10 cellular contexts compared by ENCODE assay signal in the genomic region with DNA sequence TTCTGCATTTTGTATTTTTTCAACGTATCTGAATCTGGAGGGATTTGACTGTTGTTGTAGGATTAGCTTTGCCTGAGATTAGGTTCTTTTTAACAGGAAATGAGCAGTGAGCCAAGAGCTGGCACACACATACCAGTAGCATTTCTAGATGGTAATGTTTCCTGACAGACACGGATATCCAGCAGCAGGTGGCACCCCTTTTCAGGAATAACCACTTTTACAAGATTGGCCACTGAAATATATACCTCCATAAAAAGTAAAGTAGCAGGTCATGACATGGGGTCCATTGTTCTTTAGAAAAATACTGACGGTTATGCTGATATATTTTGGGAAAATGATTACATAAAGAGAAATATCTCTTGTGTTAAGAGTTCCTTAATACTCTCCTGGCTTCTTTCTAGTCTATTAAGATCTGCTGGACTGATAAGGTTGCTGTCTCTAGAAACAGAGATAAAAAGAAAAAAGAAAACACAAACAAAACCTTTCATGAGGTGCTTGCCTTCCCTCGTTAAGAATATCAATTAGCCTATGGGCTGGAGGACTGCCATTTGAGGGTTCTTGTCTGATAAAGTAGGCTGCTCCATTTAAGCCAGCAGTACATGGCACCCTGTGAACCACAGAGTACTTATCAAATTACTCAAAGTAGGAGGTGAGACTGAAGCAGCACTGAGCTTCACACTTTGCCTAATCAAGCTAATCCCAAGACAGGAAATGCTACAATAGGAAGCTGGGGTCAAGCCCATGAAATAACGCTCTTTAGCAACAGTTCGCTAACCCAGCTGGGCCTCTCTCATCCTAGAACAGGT.
DNase-seq lines count a peak whose midpoint lies in the region; ATAC-seq and TF ChIP-seq lines count a peak whose summit lies in the region.
"Had no signal": no experiment of that assay in that cellular context is flagged by ENCODE, and none has a peak within 500 bp of the region (broad histone marks: within the 10 kb centered on the region; RNA-seq: fewer than 3 reads in every experiment).

No MANE protein-coding gene starts in this region.

- H3K27ac ChIP-seq in RWPE2 (ENCODE audit: poor library complexity, severe bottlenecking) (no peak overlapping the region), spleen (peak overlapping the region in 4 of 8 donors; percentile 27 to 59 (median 46))

- peak; percentile 52 for DNase-seq in DMS53 (lab: John Stamatoyannopoulos, UW)
- DNase-seq in M059J (ENCODE audit: low read depth): peak; percentile 70
- DNase-seq in RWPE2 (ENCODE audit: low spot score): no peak
- DNase-seq in lung microvascular endothelial cell (ENCODE audit: low read depth in 2 of 2): peak; percentile 50 to 53
- DNase-seq in NCI-H1436 (lab: John Stamatoyannopoulos, UW): no peak
- no peak for DNase-seq in spleen
- DNase-seq: activated naive CD8-positive, alpha-beta T cell treated with anti-CD3 and anti-CD28 coated beads, Interleukin-2, amount 10 ng/mL, durations not matched to agents 7 days and 5 days; IMR-90 had no signal

- no peaks in the 10 kb centered on the region for H3K9me3 ChIP-seq in RWPE2 (ENCODE audit: severe bottlenecking)
- H3K9me3 ChIP-seq in spleen: no peaks in the 10 kb centered on the region

- H3K4me1 ChIP-seq in RWPE2 (ENCODE audit: insufficient read depth, poor library complexity, severe bottlenecking) (no peaks in the 10 kb centered on the region), spleen (peaks cover 0 to 36% (median 20%) of the 10 kb centered on the region in 6 donors)

- WGBS in spleen, 5 donors: 16 to 34% (median 29%) methylated on average over 6 of the region's 6 CpGs

- TF ChIP-seq CTCF in RWPE2 (IDR thresholded peaks at IDR 0.05; ENCODE audit: poor library complexity, severe bottlenecking) (no peak), spleen (IDR thresholded peaks at IDR 0.05 in 8 of 11, conservative IDR thresholded peaks at IDR 0.05 in 3 of 11) (no peak)

- H3K4me3 ChIP-seq in RWPE2 (ENCODE audit: severe bottlenecking): no peak overlapping the region
- H3K4me3 ChIP-seq in spleen: no peak overlapping the region

- ATAC-seq in RWPE2 (ENCODE audit: low read depth): 0 out of 3 replicates have a peak, but pooled peaks have one; percentile 32
- ATAC-seq in GM19023 (IDR thresholded peaks at IDR 0.05; ENCODE audit: unreplicated experiment): no peak
- no peak for ATAC-seq in HG02840 (IDR thresholded peaks at IDR 0.05; ENCODE audit: low FRiP score, unreplicated experiment)

- no peaks in the 10 kb centered on the region for H3K27me3 ChIP-seq in RWPE2 (ENCODE audit: insufficient read depth, poor library complexity, severe bottlenecking)
- H3K27me3 ChIP-seq in spleen (replicated peaks in 1 of 7): peaks cover 0 to 4% (median 0%) of the 10 kb centered on the region in 7 donors

- no peak for TF ChIP-seq POLR2A in spleen (IDR thresholded peaks at IDR 0.05)

- H3K36me3 ChIP-seq in RWPE2 (ENCODE audit: low read depth) (no peaks in the 10 kb centered on the region), spleen (no peaks in the 10 kb centered on the region)

- intact Hi-C loops in spleen (cut with DNase I; ENCODE audit: low total_unique reads): no loop called here

Comparison
In these comparisons a context has a peak if more than half of its experiments do, and no peak if none do; other contexts are left out.
1. DNase-seq: peak in DMS53 (single experiment), M059J (single experiment) and lung microvascular endothelial cell (2 of 2); none in RWPE2 (single experiment), NCI-H1436 (single experiment) and spleen (single experiment).